23 cellular contexts compared by ENCODE assay signal in genomic region chr11:114603151-114603550, GRCh38. TPM values are rescaled to one million over a fixed set of nuclear protein-coding genes. Genes with fewer than 3 reads are reported as not detected.
"Had no signal": no experiment of that assay in that cellular context is flagged by ENCODE, and none has a peak within 500 bp of the region (broad histone marks: within the 10 kb centered on the region; RNA-seq: fewer than 3 reads in every experiment).

No MANE protein-coding gene starts in this region.

RNA-seq across cellular contexts. Expression of gene NXPE4, which starts 7.6 kb away (rescaled TPM):
- total RNA-seq: activated CD4-positive, alpha-beta memory T cell treated with anti-CD3 and anti-CD28 coated beads for 36 hours; activated CD4-positive, alpha-beta T cell treated with anti-CD3 and anti-CD28 coated beads for 36 hours; activated CD4-positive, alpha-beta T cell treated with anti-CD3 and anti-CD28 coated beads, Interleukin-2, amount 10 ng/mL, durations not matched to agents 24 days and 14 days; activated CD8-positive, alpha-beta memory T cell treated with anti-CD3 and anti-CD28 coated beads for 36 hours; activated CD8-positive, alpha-beta memory T cell treated with anti-CD3 and anti-CD28 coated beads, Interleukin-2, amount 10 ng/mL, durations not matched to agents 7 days and 5 days; activated CD8-positive, alpha-beta T cell treated with anti-CD3 and anti-CD28 coated beads, Interleukin-2, amount 10 ng/mL, durations not matched to agents 7 days and 5 days; activated naive CD4-positive, alpha-beta T cell treated with anti-CD3 and anti-CD28 coated beads for 36 hours; activated naive CD8-positive, alpha-beta T cell treated with anti-CD3 and anti-CD28 coated beads for 36 hours; activated T-helper 1 cell treated with anti-CD3 and anti-CD28 coated beads, Interleukin-12 subunit alpha, Interleukin-12 subunit beta, Interleukin-2, Interleukin-4 antibody, amounts not matched to agents 30 ng/mL and 10 ng/mL and 1 ng/mL, durations not matched to agents 14 hours and 24 hours and 36 hours; activated T-helper 2 cell treated with anti-CD3 and anti-CD28 coated beads, Interferon-gamma antibody, Interleukin-2, Interleukin-4, amounts not matched to agents 10 μg/mL and 5 μg/mL and 100 μg/mL, durations not matched to agents 14 hours and 24 hours and 36 hours; adrenal gland; body of pancreas; chondrocyte; dermis blood vessel endothelial cell; endothelial cell of umbilical vein; fibroblast of lung; fibroblast of villous mesenchyme; glomerular endothelial cell; T-helper 1 cell treated with Interleukin-12 subunit alpha and Interleukin-12 subunit beta and Interleukin-4 antibody, amounts not matched to agents 30 ng/mL and 1 ng/mL, for 36 hours had no signal
- polyA plus RNA-seq: adrenal gland, endothelial cell of umbilical vein, fibroblast of lung had no signal

RNA-seq across cellular contexts. Expression of gene NXPE1, which starts 43.5 kb away (rescaled TPM):
- total RNA-seq: activated CD4-positive, alpha-beta memory T cell treated with anti-CD3 and anti-CD28 coated beads for 36 hours; activated CD4-positive, alpha-beta T cell treated with anti-CD3 and anti-CD28 coated beads for 36 hours; activated CD4-positive, alpha-beta T cell treated with anti-CD3 and anti-CD28 coated beads, Interleukin-2, amount 10 ng/mL, durations not matched to agents 24 days and 14 days; activated CD8-positive, alpha-beta memory T cell treated with anti-CD3 and anti-CD28 coated beads for 36 hours; activated CD8-positive, alpha-beta memory T cell treated with anti-CD3 and anti-CD28 coated beads, Interleukin-2, amount 10 ng/mL, durations not matched to agents 7 days and 5 days; activated CD8-positive, alpha-beta T cell treated with anti-CD3 and anti-CD28 coated beads, Interleukin-2, amount 10 ng/mL, durations not matched to agents 7 days and 5 days; activated naive CD4-positive, alpha-beta T cell treated with anti-CD3 and anti-CD28 coated beads for 36 hours; activated naive CD8-positive, alpha-beta T cell treated with anti-CD3 and anti-CD28 coated beads for 36 hours; activated T-helper 1 cell treated with anti-CD3 and anti-CD28 coated beads, Interleukin-12 subunit alpha, Interleukin-12 subunit beta, Interleukin-2, Interleukin-4 antibody, amounts not matched to agents 30 ng/mL and 10 ng/mL and 1 ng/mL, durations not matched to agents 14 hours and 24 hours and 36 hours; activated T-helper 2 cell treated with anti-CD3 and anti-CD28 coated beads, Interferon-gamma antibody, Interleukin-2, Interleukin-4, amounts not matched to agents 10 μg/mL and 5 μg/mL and 100 μg/mL, durations not matched to agents 14 hours and 24 hours and 36 hours; aorta; body of pancreas; chondrocyte; dermis blood vessel endothelial cell; endothelial cell of umbilical vein; esophagus squamous epithelium; fibroblast of lung; fibroblast of villous mesenchyme; gastroesophageal sphincter; glomerular endothelial cell; T-helper 1 cell treated with Interleukin-12 subunit alpha and Interleukin-12 subunit beta and Interleukin-4 antibody, amounts not matched to agents 30 ng/mL and 1 ng/mL, for 36 hours had no signal
- polyA plus RNA-seq: adrenal gland, endothelial cell of umbilical vein, esophagus, fibroblast of lung had no signal
